8 cellular contexts compared by ENCODE assay signal in the genomic region with DNA sequence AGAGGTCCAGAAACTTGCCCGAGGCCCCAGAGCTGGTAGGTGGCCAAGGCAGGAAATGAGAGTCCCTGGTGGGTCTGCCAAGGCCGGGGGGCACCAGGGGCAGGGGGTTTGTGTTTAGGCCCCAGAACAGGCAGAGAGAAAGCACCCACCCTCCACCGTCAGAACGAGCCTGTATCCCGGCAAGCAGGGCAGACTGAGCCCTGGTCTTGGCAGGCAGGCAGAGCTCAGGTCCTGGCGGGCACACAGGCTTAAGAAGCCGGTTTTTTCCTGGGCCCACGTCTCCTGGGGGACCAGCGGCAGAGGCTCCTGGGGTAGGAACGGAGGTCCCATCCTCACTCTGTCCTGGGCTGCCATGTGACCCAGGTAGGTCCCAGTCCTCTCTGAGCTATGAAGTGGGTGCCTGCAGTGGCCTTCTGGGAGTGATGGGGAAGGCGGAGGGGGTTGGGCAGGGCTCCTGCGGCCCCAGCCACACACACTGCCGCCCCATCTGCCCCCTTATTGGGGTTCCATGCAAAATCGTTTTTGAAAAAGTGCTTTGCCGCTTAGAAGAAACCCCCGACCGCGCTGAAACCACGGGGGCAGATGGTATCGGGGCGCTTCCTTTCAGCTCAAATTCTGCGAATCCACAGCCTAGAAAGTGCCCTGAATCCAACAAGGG. TPM values are rescaled to one million over a fixed set of nuclear protein-coding genes. Genes with fewer than 3 reads are reported as not detected.
DNase-seq lines count a peak whose midpoint lies in the region; ATAC-seq and TF ChIP-seq lines count a peak whose summit lies in the region.

No MANE protein-coding gene starts in this region.

- no peak overlapping the region for H2AFZ ChIP-seq in GM23338

- CTCF ChIA-PET in activated CD8-positive, alpha-beta T cell treated with anti-CD3 and anti-CD28 coated beads for 36 hours (lab: Charles Lee) = interaction anchor here (0.9 to 40.2 kb wide), 4 partner anchors 14 to 100 kb away, joined by 3 to 1222 read pairs (median 32); a partner anchor contains a TSS

- TF ChIP-seq EP300 in esophagus muscularis mucosa (IDR thresholded peaks at IDR 0.05) = no peak

- no peaks in the 10 kb centered on the region for H3K27me3 ChIP-seq in GM23338 (ENCODE audit: insufficient read depth)
- H3K27me3 ChIP-seq in esophagus muscularis mucosa = no peaks in the 10 kb centered on the region
- no peaks in the 10 kb centered on the region for H3K27me3 ChIP-seq in prostate gland (replicated peaks; ENCODE audit: insufficient read depth)

- ATAC-seq in GM23338 (peak; percentile 25), GM21825 (IDR thresholded peaks at IDR 0.05; ENCODE audit: unreplicated experiment) (no peak)
- ATAC-seq in activated CD8-positive, alpha-beta T cell treated with anti-CD3 and anti-CD28 coated beads for 36 hours = peak; percentile 47
- peak; percentile 42 for ATAC-seq in stimulated activated effector memory CD8-positive, alpha-beta T cell treated with anti-CD3 and anti-CD28 coated beads, Interleukin-12 subunit alpha, Interleukin-12 subunit beta, amount 100 ng/mL, for 72 hours

- DNase-seq in GM23338 (ENCODE audit: low spot score) (no peak), esophagus muscularis mucosa (ENCODE audit: extremely low spot score) (no peak), NCI-H1092 (lab: John Stamatoyannopoulos, UW) (no peak), prostate gland (ENCODE audit: low spot score) (no peak), occipital lobe (lab: John Stamatoyannopoulos, UW) (no peak)
- peak; percentile 93 for DNase-seq in activated CD8-positive, alpha-beta T cell treated with anti-CD3 and anti-CD28 coated beads for 36 hours
- DNase-seq in stimulated activated effector memory CD8-positive, alpha-beta T cell treated with anti-CD3 and anti-CD28 coated beads, Interleukin-12 subunit alpha, Interleukin-12 subunit beta, amount 100 ng/mL, for 72 hours (ENCODE audit: low spot score in 2 of 2) = peak; percentile 39 to 80

- peaks cover 10% of the 10 kb centered on the region for H3K27me3 Mint-ChIP-seq in GM23338 (ENCODE audit: insufficient read depth, low read depth, poor library complexity)
- H3K27me3 Mint-ChIP-seq in activated CD8-positive, alpha-beta T cell treated with anti-CD3 and anti-CD28 coated beads for 36 hours = no peaks in the 10 kb centered on the region

- TF ChIP-seq CTCF in GM23338 (conservative IDR thresholded peaks at IDR 0.05; ENCODE audit: low read depth in 2 of 2) = no peak
- no peak for TF ChIP-seq CTCF in activated CD8-positive, alpha-beta T cell treated with anti-CD3 and anti-CD28 coated beads for 36 hours (IDR thresholded peaks at IDR 0.05)
- TF ChIP-seq CTCF in esophagus muscularis mucosa (IDR thresholded peaks at IDR 0.05) = no peak
- TF ChIP-seq CTCF in prostate gland (IDR thresholded peaks at IDR 0.05) = no peak

- intact Hi-C loops in activated CD8-positive, alpha-beta T cell treated with anti-CD3 and anti-CD28 coated beads for 36 hours (cut with micrococcal nuclease) = loop anchor here (2.0 kb wide), 2 partner anchors 15 to 25 kb away; a partner anchor contains a TSS
- intact Hi-C loops in esophagus muscularis mucosa (cut with DNase I) = no loop called here
- intact Hi-C loops in prostate gland (cut with DNase I) = no loop called here

- H3K27ac Mint-ChIP-seq in GM23338 = peak overlapping the region; percentile 81; the same call in 1 of the 2 replicates
- H3K27ac Mint-ChIP-seq in activated CD8-positive, alpha-beta T cell treated with anti-CD3 and anti-CD28 coated beads for 36 hours = peak overlapping the region; percentile 100
- peak overlapping the region; percentile 97 for H3K27ac Mint-ChIP-seq in stimulated activated effector memory CD8-positive, alpha-beta T cell treated with anti-CD3 and anti-CD28 coated beads, Interleukin-12 subunit alpha, Interleukin-12 subunit beta, amount 100 ng/mL, for 72 hours

- peaks cover 14% of the 10 kb centered on the region for H4K20me1 ChIP-seq in GM23338 (replicated peaks; ENCODE audit: insufficient read depth)

- H3K9me3 ChIP-seq in esophagus muscularis mucosa = no peaks in the 10 kb centered on the region
- no peaks in the 10 kb centered on the region for H3K9me3 ChIP-seq in prostate gland

- H3K4me1 ChIP-seq in GM23338 (ENCODE audit: insufficient read depth) = peaks cover 43% of the 10 kb centered on the region
- H3K4me1 ChIP-seq in esophagus muscularis mucosa = peaks cover 85 to 100% (median 96%) of the 10 kb centered on the region in 4 donors
- peaks cover 2% of the 10 kb centered on the region for H3K4me1 ChIP-seq in prostate gland (replicated peaks)

- H3F3A ChIP-seq in GM23338 (replicated peaks; ENCODE audit: low read depth) = peaks cover 9% of the 10 kb centered on the region; the same call in 1 of the 2 replicates

- no peaks in the 10 kb centered on the region for H3K9me2 ChIP-seq in GM23338 (ENCODE audit: insufficient read depth)

- H3K36me3 Mint-ChIP-seq in GM23338 (ENCODE audit: low read depth) = peaks cover 21% of the 10 kb centered on the region
- H3K36me3 Mint-ChIP-seq in activated CD8-positive, alpha-beta T cell treated with anti-CD3 and anti-CD28 coated beads for 36 hours (ENCODE audit: low read depth) = peaks cover 49% of the 10 kb centered on the region
- H3K36me3 Mint-ChIP-seq in stimulated activated effector memory CD8-positive, alpha-beta T cell treated with anti-CD3 and anti-CD28 coated beads, Interleukin-12 subunit alpha, Interleukin-12 subunit beta, amount 100 ng/mL, for 72 hours = peaks cover 44% of the 10 kb centered on the region

- 61% methylated on average over 18 of the region's 22 CpGs for WGBS in esophagus muscularis mucosa
- WGBS in prostate gland = 68% methylated on average over 22 of the region's 22 CpGs

- H3K4me3 ChIP-seq in GM23338 (no peak overlapping the region), esophagus muscularis mucosa (no peak overlapping the region), prostate gland (no peak overlapping the region)

- H3K79me2 ChIP-seq in GM23338 (replicated peaks; ENCODE audit: insufficient read depth) = peaks cover 96% of the 10 kb centered on the region

- H3K27ac ChIP-seq in GM23338 (ENCODE audit: low read depth) (peak overlapping the region; percentile 69), esophagus muscularis mucosa (replicated peaks in 1 of 4) (peak overlapping the region; percentile 39 to 59 (median 50)), prostate gland (peak overlapping the region in 1 of 2 donors; percentile 41)

- peak overlapping the region; percentile 48 for H3K4me2 ChIP-seq in GM23338

- POLR2A ChIA-PET in activated CD8-positive, alpha-beta T cell treated with anti-CD3 and anti-CD28 coated beads for 36 hours (lab: Charles Lee) = interaction anchor here (0.6 to 14.9 kb wide), 9 partner anchors 10 to 88 kb away, joined by 3 to 225 read pairs (median 5); a partner anchor contains a TSS

- TF ChIP-seq POLR2A in esophagus muscularis mucosa (IDR thresholded peaks at IDR 0.05; ENCODE audit: low read depth) (no peak), prostate gland (IDR thresholded peaks at IDR 0.05) (no peak)

- H3K36me3 ChIP-seq in GM23338 (ENCODE audit: insufficient read depth) = no peaks in the 10 kb centered on the region
- peaks cover 0 to 4% (median 0%) of the 10 kb centered on the region in 4 donors for H3K36me3 ChIP-seq in esophagus muscularis mucosa
- H3K36me3 ChIP-seq in prostate gland = no peaks in the 10 kb centered on the region

- H3K9me3 Mint-ChIP-seq in GM23338 = no peaks in the 10 kb centered on the region
- H3K9me3 Mint-ChIP-seq in activated CD8-positive, alpha-beta T cell treated with anti-CD3 and anti-CD28 coated beads for 36 hours = no peaks in the 10 kb centered on the region
- no peaks in the 10 kb centered on the region for H3K9me3 Mint-ChIP-seq in stimulated activated effector memory CD8-positive, alpha-beta T cell treated with anti-CD3 and anti-CD28 coated beads, Interleukin-12 subunit alpha, Interleukin-12 subunit beta, amount 100 ng/mL, for 72 hours

- H3K4me1 Mint-ChIP-seq in GM23338 = peaks cover 46% of the 10 kb centered on the region
- peaks cover 85% of the 10 kb centered on the region for H3K4me1 Mint-ChIP-seq in activated CD8-positive, alpha-beta T cell treated with anti-CD3 and anti-CD28 coated beads for 36 hours (ENCODE audit: low read depth)
- H3K4me1 Mint-ChIP-seq in stimulated activated effector memory CD8-positive, alpha-beta T cell treated with anti-CD3 and anti-CD28 coated beads, Interleukin-12 subunit alpha, Interleukin-12 subunit beta, amount 100 ng/mL, for 72 hours = peaks cover 94% of the 10 kb centered on the region

- no peak overlapping the region for H3K4me3 Mint-ChIP-seq in GM23338
- peak overlapping the region; percentile 74 for H3K4me3 Mint-ChIP-seq in activated CD8-positive, alpha-beta T cell treated with anti-CD3 and anti-CD28 coated beads for 36 hours
- peak overlapping the region; percentile 83 for H3K4me3 Mint-ChIP-seq in stimulated activated effector memory CD8-positive, alpha-beta T cell treated with anti-CD3 and anti-CD28 coated beads, Interleukin-12 subunit alpha, Interleukin-12 subunit beta, amount 100 ng/mL, for 72 hours

TF ChIP-seq in GM23338, 12 proteins besides CTCF, POLR2A, EP300 and RAD21 (continues in another document):
- TF ChIP-seq EZH2 (IDR thresholded peaks at IDR 0.05; ENCODE audit: low read depth, unreplicated experiment) = no peak
- TF ChIP-seq POLR2AphosphoS5 (IDR thresholded peaks at IDR 0.05; ENCODE audit: low read depth) = no peak

RNA-seq across cellular contexts. Expression of a gene that starts 24.2 kb away (rescaled TPM):
- total RNA-seq in GM23338 (2014; rRNA removed; shearing (Covaris generic)) = 59.0 and 59.3 TPM in 2 replicates
- 7.6 and 8.1 TPM in 2 replicates for polyA plus RNA-seq in GM23338 (2016; fragmentation: Nextera tagmentation; extraction: Ambion mirVana)
- 10 to 100 TPM; 48.7 to 52.7 TPM for total RNA-seq in activated CD8-positive, alpha-beta T cell treated with anti-CD3 and anti-CD28 coated beads for 36 hours
- total RNA-seq in esophagus muscularis mucosa = 10 to 100 TPM; 24.9 to 49.4 (median 41.8) TPM
- 10 to 100 TPM; 13.3 to 34.8 TPM for total RNA-seq in prostate gland
- total RNA-seq in occipital lobe = 5.1 TPM

Comparison
In these comparisons a context has a peak if more than half of its experiments do, and no peak if none do; other contexts are left out.
1. DNase-seq: peak in activated CD8-positive, alpha-beta T cell treated with anti-CD3 and anti-CD28 coated beads for 36 hours (single experiment) and stimulated activated effector memory CD8-positive, alpha-beta T cell treated with anti-CD3 and anti-CD28 coated beads, Interleukin-12 subunit alpha, Interleukin-12 subunit beta, amount 100 ng/mL, for 72 hours (2 of 2); none in GM23338 (single experiment), esophagus muscularis mucosa (single experiment), NCI-H1092 (single experiment), prostate gland (single experiment) and occipital lobe (single experiment).
2. Peak in every context shown above with its lines, with median percentiles within 50 percentile points of each other: H3K27ac Mint-ChIP-seq.